ENCODE assay signal across 37 cellular contexts in genomic region chr2:132740081-132740480, GRCh38.
"Had no signal": no experiment of that assay in that cellular context is flagged by ENCODE, and none has a peak within 500 bp of the region (broad histone marks: within the 10 kb centered on the region; RNA-seq: fewer than 3 reads in every experiment).

No MANE protein-coding gene starts in this region.

- H3K4me3 Mint-ChIP-seq: activated B cell treated with CpG ODN at 0.5 μM for 24 hours; activated CD4-positive, alpha-beta memory T cell treated with anti-CD3 and anti-CD28 coated beads, Interleukin-2, amount 10 ng/mL, durations not matched to agents 7 days and 5 days; activated CD4-positive, alpha-beta T cell treated with anti-CD3 and anti-CD28 coated beads, Interleukin-2, amount 10 ng/mL, durations not matched to agents 7 days and 5 days; activated CD8-positive, alpha-beta memory T cell treated with anti-CD3 and anti-CD28 coated beads, Interleukin-2, amount 10 ng/mL, durations not matched to agents 7 days and 5 days; activated CD8-positive, alpha-beta T cell treated with anti-CD3 and anti-CD28 coated beads, Interleukin-2, amount 10 ng/mL, durations not matched to agents 7 days and 5 days; activated naive CD4-positive, alpha-beta T cell treated with anti-CD3 and anti-CD28 coated beads, Interleukin-2, amount 10 ng/mL, durations not matched to agents 7 days and 5 days; activated naive CD4-positive, alpha-beta T cell treated with anti-CD3 and anti-CD28 coated beads, Interleukin-2, amount 50 U/mL, for 24 hours; activated naive CD8-positive, alpha-beta T cell; activated naive CD8-positive, alpha-beta T cell treated with anti-CD3 and anti-CD28 coated beads, Interleukin-2, amount 10 ng/mL, durations not matched to agents 7 days and 5 days; activated naive CD8-positive, alpha-beta T cell treated with anti-CD3 and anti-CD28 coated beads, Interleukin-2, amount 50 U/mL, for 24 hours; activated T-cell treated with anti-CD3 and anti-CD28 coated beads, Interleukin-2, amount 50 U/mL, for 24 hours; central memory CD8-positive, alpha-beta T cell; T-helper 1 cell treated with Interleukin-12 subunit alpha and Interleukin-12 subunit beta and Interleukin-4 antibody, amounts not matched to agents 30 μg/mL and 1 μg/mL, for 36 hours; T-helper 2 cell treated with Interferon-gamma antibody and Interleukin-4, amounts not matched to agents 5 μg/mL and 100 μg/mL, for 36 hours had no signal

- H3K9me3 ChIP-seq: ascending aorta, colonic mucosa had no signal

- H3K27ac ChIP-seq: ascending aorta, cardiac muscle cell, colonic mucosa, VCaP had no signal

- H3K4me1 Mint-ChIP-seq: activated B cell treated with CpG ODN at 0.5 μM for 24 hours; activated CD4-positive, alpha-beta memory T cell treated with anti-CD3 and anti-CD28 coated beads, Interleukin-2, amount 10 ng/mL, durations not matched to agents 7 days and 5 days; activated CD4-positive, alpha-beta T cell treated with anti-CD3 and anti-CD28 coated beads, Interleukin-2, amount 10 ng/mL, durations not matched to agents 7 days and 5 days; activated CD8-positive, alpha-beta memory T cell treated with anti-CD3 and anti-CD28 coated beads, Interleukin-2, amount 10 ng/mL, durations not matched to agents 7 days and 5 days; activated naive CD4-positive, alpha-beta T cell treated with anti-CD3 and anti-CD28 coated beads, Interleukin-2, amount 10 ng/mL, durations not matched to agents 7 days and 5 days; activated naive CD4-positive, alpha-beta T cell treated with anti-CD3 and anti-CD28 coated beads, Interleukin-2, amount 50 U/mL, for 24 hours; activated naive CD8-positive, alpha-beta T cell treated with anti-CD3 and anti-CD28 coated beads, Interleukin-2, amount 10 ng/mL, durations not matched to agents 7 days and 5 days; activated naive CD8-positive, alpha-beta T cell treated with anti-CD3 and anti-CD28 coated beads, Interleukin-2, amount 50 U/mL, for 24 hours; central memory CD8-positive, alpha-beta T cell had no signal

- DNase-seq: activated B cell treated with CpG ODN at 0.5 μM for 24 hours; activated CD4-positive, alpha-beta memory T cell treated with anti-CD3 and anti-CD28 coated beads, Interleukin-2, amount 10 ng/mL, durations not matched to agents 7 days and 5 days; activated CD4-positive, alpha-beta T cell treated with anti-CD3 and anti-CD28 coated beads for 4 hours; activated CD4-positive, alpha-beta T cell treated with anti-CD3 and anti-CD28 coated beads, Interleukin-2, amount 10 ng/mL, durations not matched to agents 7 days and 5 days; activated CD4-positive, alpha-beta T cell treated with anti-CD3 and anti-CD28 coated beads, Interleukin-2, amount 50 U/mL, for 48 hours; activated CD4-positive, CD25-positive, alpha-beta regulatory T cell treated with anti-CD3 and anti-CD28 coated beads, Interleukin-2, amount 50 U/mL, for 72 hours; activated CD8-positive, alpha-beta memory T cell treated with anti-CD3 and anti-CD28 coated beads for 24 hours; activated CD8-positive, alpha-beta memory T cell treated with anti-CD3 and anti-CD28 coated beads, Interleukin-2, amount 10 ng/mL, durations not matched to agents 7 days and 5 days; activated CD8-positive, alpha-beta memory T cell treated with anti-CD3 and anti-CD28 coated beads, Interleukin-2, amount 50 U/mL, for 48 hours; activated CD8-positive, alpha-beta T cell treated with anti-CD3 and anti-CD28 coated beads, Interleukin-2, amount 10 ng/mL, durations not matched to agents 7 days and 5 days; activated effector memory CD4-positive, alpha-beta T cell treated with Interleukin-2 at 50 U/mL for 16 hours; activated gamma-delta T cell; activated naive CD4-positive, alpha-beta T cell treated with anti-CD3 and anti-CD28 coated beads, Interleukin-2, amount 10 ng/mL, durations not matched to agents 7 days and 5 days; activated naive CD4-positive, alpha-beta T cell treated with Interleukin-2 at 50 U/mL for 16 hours; activated naive CD8-positive, alpha-beta T cell treated with anti-CD3 and anti-CD28 coated beads, Interleukin-2, amount 10 ng/mL, durations not matched to agents 7 days and 5 days; activated naive CD8-positive, alpha-beta T cell treated with anti-CD3 and anti-CD28 coated beads, Interleukin-2, amount 50 U/mL, for 24 hours; activated T-cell treated with anti-CD3 and anti-CD28 coated beads, Interleukin-2, amount 50 U/mL, for 24 hours; activated T-cell treated with anti-CD3 and anti-CD28 coated beads, Interleukin-2, amount 50 U/mL, for 48 hours; amygdala; anterior cingulate cortex; caudate nucleus; cerebellar nuclear complex; colonic mucosa; T-helper 1 cell; T-helper 2 cell; T-helper 9 cell had no signal

- H3K27me3 Mint-ChIP-seq: activated B cell treated with CpG ODN at 0.5 μM for 24 hours; activated CD4-positive, alpha-beta memory T cell treated with anti-CD3 and anti-CD28 coated beads, Interleukin-2, amount 10 ng/mL, durations not matched to agents 7 days and 5 days; activated CD4-positive, alpha-beta T cell treated with anti-CD3 and anti-CD28 coated beads, Interleukin-2, amount 10 ng/mL, durations not matched to agents 7 days and 5 days; activated CD8-positive, alpha-beta memory T cell treated with anti-CD3 and anti-CD28 coated beads, Interleukin-2, amount 10 ng/mL, durations not matched to agents 7 days and 5 days; activated naive CD4-positive, alpha-beta T cell treated with anti-CD3 and anti-CD28 coated beads, Interleukin-2, amount 10 ng/mL, durations not matched to agents 7 days and 5 days; activated naive CD4-positive, alpha-beta T cell treated with anti-CD3 and anti-CD28 coated beads, Interleukin-2, amount 50 U/mL, for 24 hours; activated naive CD8-positive, alpha-beta T cell treated with anti-CD3 and anti-CD28 coated beads, Interleukin-2, amount 10 ng/mL, durations not matched to agents 7 days and 5 days; activated naive CD8-positive, alpha-beta T cell treated with anti-CD3 and anti-CD28 coated beads, Interleukin-2, amount 50 U/mL, for 24 hours; activated T-cell treated with anti-CD3 and anti-CD28 coated beads, Interleukin-2, amount 50 U/mL, for 24 hours; central memory CD8-positive, alpha-beta T cell had no signal

- ATAC-seq: activated CD8-positive, alpha-beta memory T cell treated with anti-CD3 and anti-CD28 coated beads, Interleukin-2, amount 10 ng/mL, durations not matched to agents 7 days and 5 days; activated CD8-positive, alpha-beta T cell treated with anti-CD3 and anti-CD28 coated beads, Interleukin-2, amount 10 ng/mL, durations not matched to agents 7 days and 5 days; activated naive CD8-positive, alpha-beta T cell treated with anti-CD3 and anti-CD28 coated beads, Interleukin-2, amount 50 U/mL, for 24 hours had no signal

- H3K4me3 ChIP-seq: ascending aorta, cardiac muscle cell, colonic mucosa had no signal

- H3K36me3 Mint-ChIP-seq: activated CD8-positive, alpha-beta memory T cell treated with anti-CD3 and anti-CD28 coated beads, Interleukin-2, amount 10 ng/mL, durations not matched to agents 7 days and 5 days; activated naive CD4-positive, alpha-beta T cell treated with anti-CD3 and anti-CD28 coated beads, Interleukin-2, amount 10 ng/mL, durations not matched to agents 7 days and 5 days; activated naive CD4-positive, alpha-beta T cell treated with anti-CD3 and anti-CD28 coated beads, Interleukin-2, amount 50 U/mL, for 24 hours; activated naive CD8-positive, alpha-beta T cell; activated naive CD8-positive, alpha-beta T cell treated with anti-CD3 and anti-CD28 coated beads, Interleukin-2, amount 10 ng/mL, durations not matched to agents 7 days and 5 days had no signal

- H3K36me3 ChIP-seq: ascending aorta, cardiac muscle cell, colonic mucosa had no signal

- H3K27me3 ChIP-seq: ascending aorta, cardiac muscle cell, colonic mucosa had no signal

- H3K4me1 ChIP-seq: ascending aorta, colonic mucosa had no signal

- H3K9me3 Mint-ChIP-seq: activated B cell treated with CpG ODN at 0.5 μM for 24 hours; activated CD4-positive, alpha-beta memory T cell treated with anti-CD3 and anti-CD28 coated beads, Interleukin-2, amount 10 ng/mL, durations not matched to agents 7 days and 5 days; activated CD4-positive, alpha-beta T cell treated with anti-CD3 and anti-CD28 coated beads, Interleukin-2, amount 10 ng/mL, durations not matched to agents 7 days and 5 days; activated naive CD4-positive, alpha-beta T cell treated with anti-CD3 and anti-CD28 coated beads, Interleukin-2, amount 10 ng/mL, durations not matched to agents 7 days and 5 days; activated naive CD8-positive, alpha-beta T cell treated with anti-CD3 and anti-CD28 coated beads, Interleukin-2, amount 10 ng/mL, durations not matched to agents 7 days and 5 days; activated T-helper 2 cell treated with anti-CD3 and anti-CD28 coated beads, Interferon-gamma antibody, Interleukin-2, Interleukin-4, amounts not matched to agents 10 μg/mL and 5 μg/mL and 100 μg/mL, durations not matched to agents 14 hours and 24 hours and 36 hours; T-helper 1 cell treated with Interleukin-12 subunit alpha and Interleukin-12 subunit beta and Interleukin-4 antibody, amounts not matched to agents 30 μg/mL and 1 μg/mL, for 36 hours had no signal

- FAIRE-seq: bronchial epithelial cell, TTC549 had no signal

- H3K27ac Mint-ChIP-seq: activated B cell treated with CpG ODN at 0.5 μM for 24 hours; activated CD4-positive, alpha-beta memory T cell treated with anti-CD3 and anti-CD28 coated beads, Interleukin-2, amount 10 ng/mL, durations not matched to agents 7 days and 5 days; activated CD4-positive, alpha-beta T cell treated with anti-CD3 and anti-CD28 coated beads, Interleukin-2, amount 10 ng/mL, durations not matched to agents 7 days and 5 days; activated CD8-positive, alpha-beta memory T cell treated with anti-CD3 and anti-CD28 coated beads, Interleukin-2, amount 10 ng/mL, durations not matched to agents 7 days and 5 days; activated CD8-positive, alpha-beta T cell treated with anti-CD3 and anti-CD28 coated beads, Interleukin-2, amount 10 ng/mL, durations not matched to agents 7 days and 5 days; activated naive CD4-positive, alpha-beta T cell treated with anti-CD3 and anti-CD28 coated beads, Interleukin-2, amount 10 ng/mL, durations not matched to agents 7 days and 5 days; activated naive CD4-positive, alpha-beta T cell treated with anti-CD3 and anti-CD28 coated beads, Interleukin-2, amount 50 U/mL, for 24 hours; activated naive CD8-positive, alpha-beta T cell; activated naive CD8-positive, alpha-beta T cell treated with anti-CD3 and anti-CD28 coated beads, Interleukin-2, amount 10 ng/mL, durations not matched to agents 7 days and 5 days; activated naive CD8-positive, alpha-beta T cell treated with anti-CD3 and anti-CD28 coated beads, Interleukin-2, amount 50 U/mL, for 24 hours; activated T-cell treated with anti-CD3 and anti-CD28 coated beads, Interleukin-2, amount 50 U/mL, for 24 hours; activated T-helper 2 cell treated with anti-CD3 and anti-CD28 coated beads, Interferon-gamma antibody, Interleukin-2, Interleukin-4, amounts not matched to agents 10 μg/mL and 5 μg/mL and 100 μg/mL, durations not matched to agents 14 hours and 24 hours and 36 hours; T-helper 1 cell treated with Interleukin-12 subunit alpha and Interleukin-12 subunit beta and Interleukin-4 antibody, amounts not matched to agents 30 μg/mL and 1 μg/mL, for 36 hours; T-helper 2 cell treated with Interferon-gamma antibody and Interleukin-4, amounts not matched to agents 5 μg/mL and 100 μg/mL, for 36 hours had no signal
